ENCODE assay signal across 26 cellular contexts in genomic region chr7:19575909-19576557, GRCh38.
"Had no signal": no experiment of that assay in that cellular context is flagged by ENCODE, and none has a peak within 500 bp of the region (broad histone marks: within the 10 kb centered on the region; RNA-seq: fewer than 3 reads in every experiment).

No MANE protein-coding gene starts in this region.

- H3K9me3 Mint-ChIP-seq: natural killer cell treated with Interleukin-12 subunit alpha and Interleukin-12 subunit beta and Interleukin-15 and Interleukin-18, amount 100 ng/mL, for 72 hours; neural progenitor cell had no signal

- H3K4me3 Mint-ChIP-seq: effector memory CD8-positive, alpha-beta T cell; mesothelial cell of epicardium; naive B cell; natural killer cell treated with Interleukin-12 subunit alpha and Interleukin-12 subunit beta and Interleukin-15 and Interleukin-18, amount 100 ng/mL, for 72 hours; neural progenitor cell; stimulated activated effector memory CD8-positive, alpha-beta T cell treated with anti-CD3 and anti-CD28 coated beads, Interleukin-12 subunit alpha, Interleukin-12 subunit beta, amount 100 ng/mL, for 72 hours had no signal

- H3K4me3 ChIP-seq: gastrocnemius medialis, lung, mucosa of descending colon, neural progenitor cell, right lobe of liver, smooth muscle cell, stomach, thyroid gland had no signal

- H3K27me3 Mint-ChIP-seq: effector memory CD8-positive, alpha-beta T cell; naive B cell; natural killer cell treated with Interleukin-12 subunit alpha and Interleukin-12 subunit beta and Interleukin-15 and Interleukin-18, amount 100 ng/mL, for 72 hours; progenitor cell of endocrine pancreas had no signal

- H3K4me1 ChIP-seq: gastrocnemius medialis, neural progenitor cell, parathyroid adenoma, right lobe of liver, stomach, thyroid gland had no signal

- DNase-seq: cortex of kidney; effector memory CD8-positive, alpha-beta T cell; gastrocnemius medialis; head of caudate nucleus; kidney; mesenchymal stem cell; mucosa of descending colon; naive B cell; right lobe of liver; stimulated activated CD4-positive, alpha-beta T cell treated with anti-CD3 and anti-CD28 coated beads, Interleukin-12 subunit alpha, Interleukin-12 subunit beta, amount 100 ng/mL, for 4 hours; stimulated activated CD4-positive, alpha-beta T cell treated with anti-CD3 and anti-CD28 coated beads, Interleukin-1b, Interleukin-23, amount 100 ng/mL, for 48 hours; stimulated activated CD4-positive, alpha-beta T cell treated with anti-CD3 and anti-CD28 coated beads, Interleukin-4, amount 100 ng/mL, for 24 hours; stimulated activated naive CD4-positive, alpha-beta T cell treated with Interleukin-2 at 50 U/mL for 16 hours; stomach; thyroid gland; trophoblast cell had no signal

- H2AFZ ChIP-seq: neural progenitor cell, parathyroid adenoma had no signal

- H3K4me1 Mint-ChIP-seq: naive B cell; stimulated activated effector memory CD8-positive, alpha-beta T cell treated with anti-CD3 and anti-CD28 coated beads, Interleukin-12 subunit alpha, Interleukin-12 subunit beta, amount 100 ng/mL, for 72 hours had no signal

- H3K27me3 ChIP-seq: gastrocnemius medialis, neural progenitor cell, right lobe of liver, stomach, thyroid gland had no signal

- H3K27ac ChIP-seq: gastrocnemius medialis, neural progenitor cell, parathyroid adenoma, right lobe of liver, stomach, thyroid gland had no signal

- H3K27ac Mint-ChIP-seq: effector memory CD8-positive, alpha-beta T cell; mesothelial cell of epicardium; naive B cell; natural killer cell treated with Interleukin-12 subunit alpha and Interleukin-12 subunit beta and Interleukin-15 and Interleukin-18, amount 100 ng/mL, for 72 hours; neural progenitor cell; progenitor cell of endocrine pancreas; stimulated activated effector memory CD8-positive, alpha-beta T cell treated with anti-CD3 and anti-CD28 coated beads, Interleukin-12 subunit alpha, Interleukin-12 subunit beta, amount 100 ng/mL, for 72 hours had no signal

- H3K79me2 ChIP-seq: parathyroid adenoma had no signal

- H3K9ac ChIP-seq: neural progenitor cell, parathyroid adenoma had no signal

- H3K36me3 Mint-ChIP-seq: mesothelial cell of epicardium; naive B cell; natural killer cell treated with Interleukin-12 subunit alpha and Interleukin-12 subunit beta and Interleukin-15 and Interleukin-18, amount 100 ng/mL, for 72 hours; neural progenitor cell; stimulated activated effector memory CD8-positive, alpha-beta T cell treated with anti-CD3 and anti-CD28 coated beads, Interleukin-12 subunit alpha, Interleukin-12 subunit beta, amount 100 ng/mL, for 72 hours had no signal

- ATAC-seq: effector memory CD8-positive, alpha-beta T cell; gastrocnemius medialis; left lobe of liver; mucosa of descending colon; natural killer cell treated with Interleukin-12 subunit alpha and Interleukin-12 subunit beta and Interleukin-15 and Interleukin-18, amount 100 ng/mL, for 72 hours; right lobe of liver; stimulated activated effector memory CD8-positive, alpha-beta T cell treated with anti-CD3 and anti-CD28 coated beads, Interleukin-12 subunit alpha, Interleukin-12 subunit beta, amount 100 ng/mL, for 72 hours had no signal

- H3K9me3 ChIP-seq: gastrocnemius medialis, right lobe of liver, stomach, thyroid gland had no signal

- H3K4me2 ChIP-seq: neural progenitor cell, smooth muscle cell had no signal

- H3K36me3 ChIP-seq: gastrocnemius medialis, neural progenitor cell, right lobe of liver, stomach, thyroid gland had no signal

- FAIRE-seq: endometrium, kidney had no signal
